15 cellular contexts compared by ENCODE assay signal in genomic region chr15:57227899-57228298, GRCh38.
DNase-seq lines count a peak whose midpoint lies in the region; ATAC-seq, FAIRE-seq and TF ChIP-seq lines count a peak whose summit lies in the region.
"Had no signal": no experiment of that assay in that cellular context is flagged by ENCODE, and none has a peak within 500 bp of the region (broad histone marks: within the 10 kb centered on the region; RNA-seq: fewer than 3 reads in every experiment).

No MANE protein-coding gene starts in this region.

- peaks cover 8% of the 10 kb centered on the region for H3K36me3 Mint-ChIP-seq in type B pancreatic cell
- H3K36me3 Mint-ChIP-seq: natural killer cell had no signal

- no peaks in the 10 kb centered on the region for H3K9me3 Mint-ChIP-seq in type B pancreatic cell
- H3K9me3 Mint-ChIP-seq: natural killer cell had no signal

- H3K4me3 Mint-ChIP-seq in type B pancreatic cell, result peak overlapping the region; percentile 34
- H3K4me3 Mint-ChIP-seq: natural killer cell had no signal

- intact Hi-C loops in kidney (cut with DNase I), result no loop called here

- no peaks in the 10 kb centered on the region for H3K9me3 ChIP-seq in kidney (ENCODE audit: control insufficient read depth in 1 of 2, low read length in 2 of 2)
- H3K9me3 ChIP-seq: heart left ventricle, sigmoid colon had no signal

- ATAC-seq in HG03135 (IDR thresholded peaks at IDR 0.05; ENCODE audit: unreplicated experiment), result no peak
- ATAC-seq: left colon, natural killer cell had no signal

- no peak overlapping the region for H3K9ac ChIP-seq in kidney (ENCODE audit: low read length in 2 of 2)

- TF ChIP-seq CTCF in fibroblast of villous mesenchyme (IDR thresholded peaks at IDR 0.05; ENCODE audit: insufficient read depth, low read depth, low read length) (no peak), type B pancreatic cell (conservative IDR thresholded peaks at IDR 0.05) (no peak), kidney (IDR thresholded peaks at IDR 0.05; ENCODE audit: borderline replicate concordance, extremely low read depth, insufficient read depth) (no peak)

- peak; percentile 11 for DNase-seq in NCI-H1092 treated with DMSO at 0.1 percent for 48 hours (lab: John Stamatoyannopoulos, UW)
- no peak for DNase-seq in NCI-H1092 (lab: John Stamatoyannopoulos, UW)
- peak; percentile 29 for DNase-seq in SW480 (ENCODE audit: low spot score)
- peak; percentile 76 for DNase-seq in fibroblast of villous mesenchyme (ENCODE audit: low read depth)
- no peak for DNase-seq in type B pancreatic cell (ENCODE audit: extremely low spot score, unreplicated experiment)
- no peak for DNase-seq in kidney
- no peak for DNase-seq in stimulated activated CD4-positive, alpha-beta T cell treated with anti-CD3 and anti-CD28 coated beads, Interleukin-15, amount 100 ng/mL, for 24 hours
- DNase-seq: heart left ventricle, KBM-7, left colon, natural killer cell, NCI-H187 treated with DMSO at 0.1 percent for 48 hours, sigmoid colon had no signal

- FAIRE-seq in kidney (lab: Jason Lieb, UNC), result no peak

- no peak overlapping the region for H3K4me3 ChIP-seq in fibroblast of villous mesenchyme (ENCODE audit: low read depth, low read length)
- no peak overlapping the region for H3K4me3 ChIP-seq in kidney (ENCODE audit: low read length in 2 of 2)
- H3K4me3 ChIP-seq: heart left ventricle, sigmoid colon had no signal

- H3K4me1 ChIP-seq in kidney (ENCODE audit: control insufficient read depth in 1 of 2, insufficient read depth in 1 of 2, low read depth in 1 of 2, low read length in 2 of 2), result no peaks in the 10 kb centered on the region
- H3K4me1 ChIP-seq: sigmoid colon had no signal

- peaks cover 0 to 3% of the 10 kb centered on the region in 2 donors for H3K36me3 ChIP-seq in kidney (ENCODE audit: control insufficient read depth in 1 of 2, insufficient read depth in 2 of 2, low read length in 2 of 2)

- peaks cover 33% of the 10 kb centered on the region for H3K4me1 Mint-ChIP-seq in type B pancreatic cell (ENCODE audit: unreplicated experiment)

- no peaks in the 10 kb centered on the region for H3K27me3 Mint-ChIP-seq in type B pancreatic cell

- H3K27ac Mint-ChIP-seq in type B pancreatic cell, result no peak overlapping the region

- no peak overlapping the region for H3K27ac ChIP-seq in kidney (ENCODE audit: low read depth in 2 of 2, low read length in 2 of 2)
- H3K27ac ChIP-seq: 22Rv1, heart left ventricle, sigmoid colon had no signal

Comparison
In these comparisons a context has a peak if more than half of its experiments do, and no peak if none do; other contexts are left out.
1. DNase-seq: peak in NCI-H1092 treated with DMSO at 0.1 percent for 48 hours (single experiment), SW480 (single experiment) and fibroblast of villous mesenchyme (single experiment); none in NCI-H1092 (single experiment), type B pancreatic cell (single experiment), kidney (single experiment) and stimulated activated CD4-positive, alpha-beta T cell treated with anti-CD3 and anti-CD28 coated beads, Interleukin-15, amount 100 ng/mL, for 24 hours (single experiment).